In genomic region chr16:22001591-22001990, GRCh38 we compare ENCODE assay signal across 12 cellular contexts. TPM values are rescaled to one million over a fixed set of nuclear protein-coding genes. Genes with fewer than 3 reads are reported as not detected.
DNase-seq lines count a peak whose midpoint lies in the region; TF ChIP-seq lines count a peak whose summit lies in the region.
"Had no signal": no experiment of that assay in that cellular context is flagged by ENCODE, and none has a peak within 500 bp of the region (broad histone marks: within the 10 kb centered on the region; RNA-seq: fewer than 3 reads in every experiment).

No MANE protein-coding gene starts in this region.

- H2BK120ac ChIP-seq in neuronal stem cell (ENCODE audit: low read depth, low read length), result no peak overlapping the region

- no peaks in the 10 kb centered on the region for H3K9me3 ChIP-seq in CD8-positive, alpha-beta memory T cell (ENCODE audit: low read length)
- H3K9me3 ChIP-seq in OCI-LY3 (ENCODE audit: insufficient read depth, low read length), result no peaks in the 10 kb centered on the region
- H3K9me3 ChIP-seq in neuronal stem cell (replicated peaks in 1 of 2; ENCODE audit: control insufficient read depth in 2 of 2, insufficient read depth in 1 of 2, low read depth in 1 of 2, low read length in 2 of 2), result no peaks in the 10 kb centered on the region
- H3K9me3 ChIP-seq in MG63, result no peaks in the 10 kb centered on the region
- H3K9me3 ChIP-seq: prostate gland had no signal

- H3K4me1 Mint-ChIP-seq in CD8-positive, alpha-beta memory T cell, result peaks cover 11 to 15% (median 15%) of the 10 kb centered on the region in 3 donors

- no peak overlapping the region for H4K8ac ChIP-seq in neuronal stem cell (ENCODE audit: low read depth, low read length)

- no peak overlapping the region for H2BK15ac ChIP-seq in neuronal stem cell (ENCODE audit: low read length)

- 0 out of 2 replicates have a peak overlapping the region, but pooled peaks have one; percentile 62 for H2AFZ ChIP-seq in OCI-LY3 (ENCODE audit: low read depth, low read length)
- peak overlapping the region; percentile 61 for H2AFZ ChIP-seq in neuronal stem cell (ENCODE audit: low read length)

- H3K27me3 ChIP-seq in CD8-positive, alpha-beta memory T cell (ENCODE audit: insufficient read depth, low read length, poor library complexity, severe bottlenecking), result no peaks in the 10 kb centered on the region
- H3K27me3 ChIP-seq in OCI-LY3 (ENCODE audit: low read depth, low read length), result no peaks in the 10 kb centered on the region
- H3K27me3 ChIP-seq in neuronal stem cell (ENCODE audit: control insufficient read depth in 3 of 3, insufficient read depth in 3 of 3, low read depth in 1 of 3, low read length in 3 of 3), result peaks cover 0 to 14% (median 0%) of the 10 kb centered on the region in 3 experiments
- H3K27me3 ChIP-seq in MG63, result no peaks in the 10 kb centered on the region

- H3K4me2 ChIP-seq in OCI-LY3 (ENCODE audit: low read length) (no peak overlapping the region), neuronal stem cell (ENCODE audit: insufficient read depth, low read length, poor library complexity, severe bottlenecking) (no peak overlapping the region)

- no peak overlapping the region for H2BK12ac ChIP-seq in neuronal stem cell (ENCODE audit: low read length)

- H3K4ac ChIP-seq in neuronal stem cell (ENCODE audit: low read length), result no peak overlapping the region

- H2BK5ac ChIP-seq in neuronal stem cell (ENCODE audit: low read length), result no peak overlapping the region

- H3K9me3 Mint-ChIP-seq in CD8-positive, alpha-beta memory T cell, result no peaks in the 10 kb centered on the region
- H3K9me3 Mint-ChIP-seq: activated naive CD8-positive, alpha-beta T cell treated with anti-CD3 and anti-CD28 coated beads, Interleukin-2, amount 50 U/mL, for 24 hours had no signal

- TF ChIP-seq CTCF in OCI-LY3 (IDR thresholded peaks at IDR 0.05; ENCODE audit: low read depth, low read length), result no peak

- H3K79me2 ChIP-seq in OCI-LY3 (ENCODE audit: low read length), result no peaks in the 10 kb centered on the region

- POLR2A ChIA-PET in CD8-positive, alpha-beta memory T cell (lab: Charles Lee), result interaction anchor here (0.6 to 0.8 kb wide), 2 partner anchors 152 to 187 kb away, joined by 3 to 8 read pairs; no protein-coding TSS in a partner anchor

- no peaks in the 10 kb centered on the region for H4K20me1 ChIP-seq in OCI-LY3 (ENCODE audit: insufficient read depth, low read length)

- peak overlapping the region in 4 of 7 donors; percentile 15 to 59 (median 42) for H3K4me3 Mint-ChIP-seq in CD8-positive, alpha-beta memory T cell
- H3K4me3 Mint-ChIP-seq: activated naive CD8-positive, alpha-beta T cell treated with anti-CD3 and anti-CD28 coated beads, Interleukin-2, amount 50 U/mL, for 24 hours had no signal

- H3K36me3 Mint-ChIP-seq in CD8-positive, alpha-beta memory T cell, result no peaks in the 10 kb centered on the region

- no peak overlapping the region for H3K23ac ChIP-seq in neuronal stem cell (ENCODE audit: low read depth, low read length, poor library complexity)

- no peak overlapping the region for H2AK5ac ChIP-seq in neuronal stem cell (ENCODE audit: low read depth, low read length)

- H3K79me1 ChIP-seq in neuronal stem cell (ENCODE audit: low read depth, low read length), result no peaks in the 10 kb centered on the region

- no peaks in the 10 kb centered on the region for H3K36me3 ChIP-seq in CD8-positive, alpha-beta memory T cell (ENCODE audit: insufficient read depth, low read length)
- H3K36me3 ChIP-seq in OCI-LY3 (replicated peaks; ENCODE audit: low read depth, low read length) (no peaks in the 10 kb centered on the region), neuronal stem cell (replicated peaks in 1 of 2; ENCODE audit: control insufficient read depth in 2 of 2, insufficient read depth in 2 of 2, low read length in 2 of 2) (no peaks in the 10 kb centered on the region), MG63 (no peaks in the 10 kb centered on the region)
- H3K36me3 ChIP-seq: prostate gland had no signal

- peak overlapping the region in 2 of 8 donors; percentile 66 to 90 for H3K27ac Mint-ChIP-seq in CD8-positive, alpha-beta memory T cell
- H3K27ac Mint-ChIP-seq: activated naive CD8-positive, alpha-beta T cell treated with anti-CD3 and anti-CD28 coated beads, Interleukin-2, amount 50 U/mL, for 24 hours had no signal

- DNase-seq in CD8-positive, alpha-beta memory T cell, result no peak
- DNase-seq in epithelial cell of prostate (ENCODE audit: low read depth, low spot score) (peak; percentile 49), neuronal stem cell (ENCODE audit: low spot score) (no peak), MG63 (no peak), occipital lobe (lab: John Stamatoyannopoulos, UW) (no peak), NCI-H2196 treated with DMSO at 0.1 percent for 48 hours (lab: John Stamatoyannopoulos, UW; ENCODE audit: unreplicated experiment) (no peak)
- DNase-seq in stimulated activated CD4-positive, alpha-beta T cell treated with anti-CD3 and anti-CD28 coated beads, Interleukin-4, amount 100 ng/mL, for 1 hour, result no peak

- peaks cover 8% of the 10 kb centered on the region for H3K4me1 ChIP-seq in CD8-positive, alpha-beta memory T cell (ENCODE audit: insufficient read depth, low read length)
- H3K4me1 ChIP-seq in OCI-LY3 (ENCODE audit: low read length) (no peaks in the 10 kb centered on the region), neuronal stem cell (ENCODE audit: control insufficient read depth in 2 of 2, insufficient read depth in 1 of 2, low read depth in 1 of 2, low read length in 2 of 2) (peaks cover 2 to 5% of the 10 kb centered on the region in 2 donors)
- H3K4me1 ChIP-seq: prostate gland had no signal

- H3K9ac ChIP-seq in OCI-LY3 (ENCODE audit: low read length) (no peak overlapping the region), neuronal stem cell (ENCODE audit: low read depth, low read length, poor library complexity) (no peak overlapping the region)

- H3K4me3 ChIP-seq in CD8-positive, alpha-beta memory T cell (ENCODE audit: low read length), result no peak overlapping the region
- no peak overlapping the region for H3K4me3 ChIP-seq in OCI-LY3 (ENCODE audit: low read length)
- no peak overlapping the region for H3K4me3 ChIP-seq in neuronal stem cell (ENCODE audit: low read length in 2 of 2)
- no peak overlapping the region for H3K4me3 ChIP-seq in MG63
- H3K4me3 ChIP-seq: prostate gland had no signal

- no peak overlapping the region for H3K18ac ChIP-seq in neuronal stem cell (ENCODE audit: low read length)

- no peak overlapping the region for H3K14ac ChIP-seq in neuronal stem cell (ENCODE audit: low read length)

- H3K27me3 Mint-ChIP-seq in CD8-positive, alpha-beta memory T cell, result no peaks in the 10 kb centered on the region
- H3K27me3 Mint-ChIP-seq: activated naive CD8-positive, alpha-beta T cell treated with anti-CD3 and anti-CD28 coated beads, Interleukin-2, amount 50 U/mL, for 24 hours had no signal

- H4K91ac ChIP-seq in neuronal stem cell (ENCODE audit: low read depth, low read length, poor library complexity), result no peak overlapping the region

- no peak overlapping the region for H3K27ac ChIP-seq in CD8-positive, alpha-beta memory T cell (ENCODE audit: low read depth, low read length)
- no peak overlapping the region for H3K27ac ChIP-seq in OCI-LY3 (ENCODE audit: low read length)
- H3K27ac ChIP-seq in epithelial cell of prostate, result peak overlapping the region; percentile 81
- H3K27ac ChIP-seq in neuronal stem cell (replicated peaks; ENCODE audit: low read length), result no peak overlapping the region
- H3K27ac ChIP-seq: HL-60, prostate gland had no signal

- CTCF ChIA-PET in CD8-positive, alpha-beta memory T cell (lab: Charles Lee), result interaction anchor here (0.6 to 9.4 kb wide), 11 partner anchors 10 to 863 kb away, joined by 3 to 115 read pairs (median 4); partner anchors contain the start of gene POLR3E

- WGBS in neuronal stem cell (ENCODE audit: extremely low coverage in 2 of 2, insufficient read length in 2 of 2, insufficient replicate concordance in 1 of 2), 2 donors, result no CpG with 5 or more reads among the region's 1 CpG

RNA-seq across cellular contexts. Expression of gene PDZD9, which starts 0.7 kb away (rescaled TPM):
- not detected for total RNA-seq in CD8-positive, alpha-beta memory T cell
- polyA plus RNA-seq in CD8-positive, alpha-beta memory T cell, result not detected
- polyA plus RNA-seq in neuronal stem cell (2013, experiment 1 of 2), result 0.07 TPM
- polyA plus RNA-seq in neuronal stem cell (2013, experiment 2 of 2), result 0.06 TPM
- total RNA-seq in MG63 (2014; rRNA removed; shearing (Covaris generic); ENCODE audit: low replicate concordance), result not detected in 2 replicates
- not detected for total RNA-seq in occipital lobe
- total RNA-seq: activated CD8-positive, alpha-beta memory T cell treated with anti-CD3 and anti-CD28 coated beads for 36 hours had no signal

RNA-seq across cellular contexts. Expression of gene MOSMO, which starts 6.3 kb away (rescaled TPM):
- total RNA-seq in CD8-positive, alpha-beta memory T cell, result 10 to 100 TPM in 1 of 2 experiments, 1 to 10 TPM in 1; 9.2 to 11.4 TPM
- polyA plus RNA-seq in CD8-positive, alpha-beta memory T cell, result 6.1 TPM
- polyA plus RNA-seq in neuronal stem cell (2013, experiment 1 of 2), result 15.1 TPM
- polyA plus RNA-seq in neuronal stem cell (2013, experiment 2 of 2), result 16.3 TPM
- total RNA-seq in MG63 (2014; rRNA removed; shearing (Covaris generic); ENCODE audit: low replicate concordance), result 5.6 and 17.6 TPM in 2 replicates
- 50.2 TPM for total RNA-seq in occipital lobe

RNA-seq across cellular contexts. Expression of gene UQCRC2, which starts 48.4 kb away (rescaled TPM):
- total RNA-seq in CD8-positive, alpha-beta memory T cell, result 100 to 1,000 TPM; 201 to 209 TPM
- polyA plus RNA-seq in CD8-positive, alpha-beta memory T cell, result 171 TPM
- 113 TPM for polyA plus RNA-seq in neuronal stem cell (2013, experiment 1 of 2)
- 119 TPM for polyA plus RNA-seq in neuronal stem cell (2013, experiment 2 of 2)
- total RNA-seq in MG63 (2014; rRNA removed; shearing (Covaris generic); ENCODE audit: low replicate concordance), result 67.6 and 69.0 TPM in 2 replicates
- 301 TPM for total RNA-seq in occipital lobe
